8 cellular contexts compared by ENCODE assay signal in the genomic region with DNA sequence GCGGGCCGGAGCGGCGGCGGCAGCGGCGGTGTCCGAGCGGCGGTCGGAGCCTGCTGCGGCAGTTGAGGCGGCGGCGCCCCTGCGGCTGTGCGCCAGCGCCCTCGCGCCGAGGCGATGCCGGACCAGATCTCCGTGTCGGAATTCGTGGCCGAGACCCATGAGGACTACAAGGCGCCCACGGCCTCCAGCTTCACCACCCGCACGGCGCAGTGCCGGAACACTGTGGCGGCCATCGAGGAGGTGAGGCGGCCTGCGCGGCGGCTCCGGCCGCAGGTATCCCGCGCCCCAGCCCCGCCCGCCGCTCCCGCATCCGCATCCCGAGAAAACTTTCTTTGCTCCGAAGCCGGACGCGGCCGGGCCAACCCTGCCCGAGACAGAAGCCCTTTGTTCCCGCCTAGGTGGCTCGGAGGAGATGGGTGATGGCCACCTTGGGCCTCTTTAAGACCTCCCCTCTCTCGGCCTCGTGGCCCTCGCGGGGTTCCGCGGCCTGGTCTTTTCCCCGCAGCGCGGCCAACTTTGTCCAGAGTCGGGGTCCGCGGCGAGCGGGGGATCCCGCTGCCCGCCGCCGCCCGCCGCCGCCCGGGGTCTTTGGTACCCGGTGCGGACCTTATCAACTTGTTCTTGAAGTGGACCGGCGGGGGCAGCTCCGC. TPM values are rescaled to one million over a fixed set of nuclear protein-coding genes. Genes with fewer than 3 reads are reported as not detected.
DNase-seq lines count a peak whose midpoint lies in the region; ATAC-seq and TF ChIP-seq lines count a peak whose summit lies in the region.

No MANE protein-coding gene starts in this region.

- peak overlapping the region; percentile 73 for H3K4me2 ChIP-seq in mammary epithelial cell (ENCODE audit: insufficient read depth, low read depth, low read length)

- H3K4me1 ChIP-seq in mammary epithelial cell (ENCODE audit: insufficient read depth, low read length) (peaks cover 16% of the 10 kb centered on the region), stomach smooth muscle (ENCODE audit: control insufficient read depth, insufficient read depth, low read length) (peaks cover 14% of the 10 kb centered on the region)

- TF ChIP-seq CTCF in AG04449 (IDR thresholded peaks at IDR 0.05; ENCODE audit: insufficient read depth, low read length, missing control alignments) (no peak), LNCaP clone FGC (IDR thresholded peaks at IDR 0.05; ENCODE audit: control insufficient read depth, extremely low read depth, insufficient read depth) (no peak), mammary epithelial cell (conservative IDR thresholded peaks at IDR 0.05 in 1 of 2, IDR thresholded peaks at IDR 0.05 in 1 of 2; ENCODE audit: extremely low read depth in 1 of 2, insufficient read depth in 1 of 2, low read depth in 1 of 2, low read length in 2 of 2) (no peak)

- H3K9me3 ChIP-seq in mammary epithelial cell (replicated peaks; ENCODE audit: insufficient read depth, low read length) (no peaks in the 10 kb centered on the region), stomach smooth muscle (ENCODE audit: control insufficient read depth in 2 of 2, low read length in 2 of 2) (no peaks in the 10 kb centered on the region)

- H3K27ac ChIP-seq in mammary epithelial cell (ENCODE audit: insufficient read depth, low read depth, low read length) (peak overlapping the region; percentile 79), stomach smooth muscle (ENCODE audit: low read length) (peak overlapping the region; percentile 37)

- peak overlapping the region; percentile 41 for H2AFZ ChIP-seq in mammary epithelial cell (ENCODE audit: low read depth, low read length)

- POLR2A ChIA-PET in AG04449 (lab: Yijun Ruan, JAX), result interaction anchor here (0.9 kb wide), 1 partner anchor 45 kb away, joined by 3 read pairs; no protein-coding TSS in a partner anchor

- in situ Hi-C loops in mammary epithelial cell (cut with MboI; ENCODE audit: low sequenced_read_pairs in 2 of 2), result loop anchor here in 1 of 2 donors (10.0 kb wide), 1 partner anchor 108 kb away; no protein-coding TSS in a partner anchor

- H3K79me2 ChIP-seq in mammary epithelial cell (ENCODE audit: insufficient read depth, low read length), result peaks cover 54% of the 10 kb centered on the region

- ATAC-seq in GM18861 (IDR thresholded peaks at IDR 0.05; ENCODE audit: unreplicated experiment), result peak; percentile 16

- CTCF ChIA-PET in AG04449 (lab: Yijun Ruan, JAX) (interaction anchor here (1.0 to 2.8 kb wide), 9 partner anchors 11 to 179 kb away, joined by 3 to 18 read pairs (median 8); no protein-coding TSS in a partner anchor), mammary epithelial cell (lab: Charles Lee; ENCODE audit: low non-redundant PET) (no interaction called here)

- H3K36me3 ChIP-seq in mammary epithelial cell (ENCODE audit: insufficient read depth, low read length) (peaks cover 1% of the 10 kb centered on the region), stomach smooth muscle (ENCODE audit: control insufficient read depth in 2 of 2, insufficient read depth in 2 of 2, low read length in 2 of 2) (no peaks in the 10 kb centered on the region)

- peak overlapping the region; percentile 89 for H3K9ac ChIP-seq in mammary epithelial cell (ENCODE audit: insufficient read depth, low read length)
- peak overlapping the region; percentile 71 for H3K9ac ChIP-seq in stomach smooth muscle (ENCODE audit: low read length in 2 of 2)

- dilution Hi-C loops in mammary epithelial cell (cut with HindIII; ENCODE audit: low sequenced_read_pairs), result loop anchor here (5.0 to 10.0 kb wide), 4 partner anchors 65 to 488 kb away; no protein-coding TSS in a partner anchor

- intact Hi-C loops in mammary epithelial cell (cut with micrococcal nuclease), result loop anchor here (1.0 kb wide), 2 partner anchors 104 to 126 kb away; no protein-coding TSS in a partner anchor

- 0% methylated on average over 11 of the region's 84 CpGs for WGBS in mammary epithelial cell (ENCODE audit: low coverage, missing lambda C conversion rate)

- BruUV-seq in mammary epithelial cell (replicated peaks; lab: Mats Ljungman, UMichigan), result no TSS peak

- no peak for DNase-seq in AG04449 (ENCODE audit: low read depth, low spot score)
- no peak for DNase-seq in LNCaP clone FGC (ENCODE audit: low read depth)
- no peak for DNase-seq in mammary epithelial cell
- DNase-seq in left kidney (ENCODE audit: low read depth, low spot score), result peak; percentile 69
- no peak for DNase-seq in GF-D8 (lab: John Stamatoyannopoulos, UW)
- no peak for DNase-seq in DMS79 treated with DMSO at 0.1 percent for 48 hours (lab: John Stamatoyannopoulos, UW)

- H3K27me3 ChIP-seq in mammary epithelial cell (ENCODE audit: insufficient read depth, low read length) (no peaks in the 10 kb centered on the region), stomach smooth muscle (ENCODE audit: control insufficient read depth in 1 of 2, insufficient read depth in 2 of 2, low read length in 2 of 2) (no peaks in the 10 kb centered on the region)

- H4K20me1 ChIP-seq in mammary epithelial cell (ENCODE audit: insufficient read depth, low read length), result no peaks in the 10 kb centered on the region

- H3K4me3 ChIP-seq in AG04449 (ENCODE audit: low read depth, low read length) (peak overlapping the region; percentile 79), LNCaP clone FGC (ENCODE audit: low read depth, low read length) (peak overlapping the region; percentile 74), mammary epithelial cell (replicated peaks in 1 of 3; ENCODE audit: insufficient read depth in 1 of 3, low read depth in 2 of 3, low read length in 3 of 3) (peak overlapping the region; percentile 65 to 98 (median 85)), stomach smooth muscle (ENCODE audit: low read length in 2 of 2) (peak overlapping the region; percentile 81 to 90)

RNA-seq across cellular contexts. Expression of a gene that starts 0.5 kb away (rescaled TPM):
- total RNA-seq in mammary epithelial cell, result 100 to 1,000 TPM in 1 of 2 donors, 10 to 100 TPM in 1; 40.8 to 137 TPM
- 56.4 TPM for polyA plus RNA-seq in mammary epithelial cell
- polyA minus RNA-seq in mammary epithelial cell, result 60.0 TPM
